ENCODE assay signal across 16 cellular contexts in the genomic region with DNA sequence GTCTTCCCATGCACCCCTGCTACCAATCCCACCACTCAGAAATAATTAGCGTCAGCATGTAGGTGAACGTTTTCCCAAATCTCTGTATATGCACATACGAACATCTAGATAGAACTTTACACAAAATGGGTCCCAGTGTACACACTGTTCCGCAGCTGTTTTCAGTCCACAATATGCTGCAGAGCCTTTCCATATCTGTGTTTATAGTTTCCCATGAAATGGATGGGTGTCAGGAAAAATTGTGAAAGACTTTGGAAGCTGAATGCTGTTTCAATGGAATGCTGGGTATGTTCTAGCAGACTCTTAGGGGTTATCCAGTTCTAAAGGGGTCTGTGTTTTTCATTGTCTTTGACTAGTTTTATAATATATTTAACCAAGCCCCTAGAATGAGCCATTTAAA. TPM values are rescaled to one million over a fixed set of nuclear protein-coding genes. Genes with fewer than 3 reads are reported as not detected.
DNase-seq lines count a peak whose midpoint lies in the region; ATAC-seq, FAIRE-seq and TF ChIP-seq lines count a peak whose summit lies in the region.
"Had no signal": no experiment of that assay in that cellular context is flagged by ENCODE, and none has a peak within 500 bp of the region (broad histone marks: within the 10 kb centered on the region; RNA-seq: fewer than 3 reads in every experiment).

No MANE protein-coding gene starts in this region.

- FAIRE-seq in HepG2 (lab: Jason Lieb, UNC): no peak
- no peak for FAIRE-seq in small intestine (lab: Jason Lieb, UNC)
- FAIRE-seq: GM18507 had no signal

- CTCF ChIA-PET in HepG2 (lab: Yijun Ruan, JAX; ENCODE audit: low intra/inter-chr PET ratio, low total read pairs): no interaction called here

- DNase-seq in EH (ENCODE audit: low read depth): peak; percentile 70
- DNase-seq in esophagus muscularis mucosa (ENCODE audit: extremely low spot score): no peak
- peak; percentile 38 for DNase-seq in HepG2 (ENCODE audit: low spot score)
- DNase-seq in stomach: no peak
- DNase-seq in small intestine: no peak
- DNase-seq: activated gamma-delta T cell, COR-L47, dorsolateral prefrontal cortex, NCI-H1930, NCI-H524 treated with DMSO at 0.1 percent for 48 hours had no signal

- no peak for TF ChIP-seq RAD21 in HepG2 (CRISPR knock-in tag; IDR thresholded peaks at IDR 0.05)

- H3K79me2 ChIP-seq in HepG2 (ENCODE audit: insufficient read depth, low read length): peaks cover 27% of the 10 kb centered on the region

- H3K27ac ChIP-seq in esophagus muscularis mucosa (replicated peaks in 1 of 4): peak overlapping the region; percentile 69 to 77 (median 76)
- no peak overlapping the region for H3K27ac ChIP-seq in HepG2 (ENCODE audit: extremely low read length, insufficient read depth, low read length)
- peak overlapping the region; percentile 50 to 91 (median 83) for H3K27ac ChIP-seq in stomach
- peak overlapping the region in 1 of 2 donors; percentile 22 for H3K27ac ChIP-seq in small intestine (ENCODE audit: low read depth in 1 of 2, low read length in 1 of 2)
- H3K27ac ChIP-seq: dorsolateral prefrontal cortex, VCaP had no signal

- H4K20me1 ChIP-seq in HepG2 (ENCODE audit: insufficient read depth, low read length): no peaks in the 10 kb centered on the region

- BruUV-seq in HepG2 (replicated peaks; lab: Mats Ljungman, UMichigan): no TSS peak

- no peak overlapping the region for H2AFZ ChIP-seq in HepG2 (ENCODE audit: low read length)

- ATAC-seq in HepG2 (no peak), GM18907 (IDR thresholded peaks at IDR 0.05; ENCODE audit: unreplicated experiment) (no peak), GM18498 (IDR thresholded peaks at IDR 0.05; ENCODE audit: unreplicated experiment) (no peak), HG03108 (IDR thresholded peaks at IDR 0.05; ENCODE audit: unreplicated experiment) (no peak)
- ATAC-seq: GM23338 had no signal

- H3K9me3 ChIP-seq in esophagus muscularis mucosa (no peaks in the 10 kb centered on the region), HepG2 (ENCODE audit: low read length) (no peaks in the 10 kb centered on the region), stomach (no peaks in the 10 kb centered on the region), small intestine (ENCODE audit: control insufficient read depth, low read depth) (no peaks in the 10 kb centered on the region)

- TF ChIP-seq EP300 in esophagus muscularis mucosa (IDR thresholded peaks at IDR 0.05): no peak
- TF ChIP-seq EP300 in HepG2 (IDR thresholded peaks at IDR 0.05; ENCODE audit: low read depth in 2 of 2, low read length in 2 of 2): no peak
- TF ChIP-seq EP300 in HepG2 (CRISPR knock-in tag; IDR thresholded peaks at IDR 0.05; ENCODE audit: borderline replicate concordance): no peak
- TF ChIP-seq EP300 in stomach (IDR thresholded peaks at IDR 0.05): no peak

- intact Hi-C loops in esophagus muscularis mucosa (cut with DNase I) (no loop called here), HepG2 (cut with micrococcal nuclease; ENCODE audit: unreplicated experiment) (no loop called here), stomach (cut with DNase I; ENCODE audit: low total_unique reads) (no loop called here)

- TF ChIP-seq CTCF in esophagus muscularis mucosa (IDR thresholded peaks at IDR 0.05): no peak
- no peak for TF ChIP-seq CTCF in HepG2 (CRISPR knock-in tag; IDR thresholded peaks at IDR 0.05)
- no peak for TF ChIP-seq CTCF in stomach (IDR thresholded peaks at IDR 0.05)

- WGBS in esophagus muscularis mucosa: 78% methylated on average over 4 of the region's 4 CpGs
- WGBS in HepG2 (ENCODE audit: low lambda C conversion rate): 88% methylated on average over 4 of the region's 4 CpGs
- 59 to 78% (median 66%) methylated on average over 4 of the region's 4 CpGs for WGBS in stomach, 5 donors
- WGBS in small intestine, 3 donors: 65 to 97% (median 94%) methylated on average over 4 of the region's 4 CpGs

- H3K4me3 ChIP-seq in esophagus muscularis mucosa (no peak overlapping the region), HepG2 (replicated peaks in 1 of 3; ENCODE audit: insufficient read depth in 1 of 3, low read depth in 2 of 3, low read length in 3 of 3) (no peak overlapping the region), stomach (no peak overlapping the region), small intestine (ENCODE audit: low read depth in 1 of 2, low read length in 2 of 2) (no peak overlapping the region)
- H3K4me3 ChIP-seq: dorsolateral prefrontal cortex, GM23338 had no signal

- TF ChIP-seq POLR2A in esophagus muscularis mucosa (IDR thresholded peaks at IDR 0.05; ENCODE audit: low read depth): no peak
- TF ChIP-seq POLR2A in HepG2 (IDR thresholded peaks at IDR 0.05; ENCODE audit: insufficient read depth in 1 of 2, low read depth in 2 of 2, low read length in 2 of 2): no peak
- no peak for TF ChIP-seq POLR2A in stomach (IDR thresholded peaks at IDR 0.05)

- POLR2A ChIA-PET in HepG2 (lab: Yijun Ruan, JAX): interaction anchor here (1.7 to 3.3 kb wide), 3 partner anchors 13 to 50 kb away, joined by 4 to 44 read pairs (median 22); a partner anchor contains a TSS

- H3K4me1 ChIP-seq in esophagus muscularis mucosa (peaks cover 70 to 100% (median 90%) of the 10 kb centered on the region in 4 donors), HepG2 (ENCODE audit: insufficient read depth, low read length) (peaks cover 60% of the 10 kb centered on the region), stomach (peaks cover 52 to 81% (median 70%) of the 10 kb centered on the region in 4 donors), small intestine (ENCODE audit: control insufficient read depth in 2 of 2, insufficient read depth in 1 of 2, low read depth in 1 of 2, low read length in 1 of 2) (peaks cover 6 to 23% of the 10 kb centered on the region in 2 donors)

- in situ Hi-C loops in HepG2 (cut with HindIII; ENCODE audit: extremely low pct_ligation_motif_present, low pct_unique_long_range_greater_than_20kb): no loop called here

- H3K9ac ChIP-seq in HepG2 (ENCODE audit: insufficient read depth, low read depth, low read length): no peak overlapping the region

- H3K4me2 ChIP-seq in HepG2 (ENCODE audit: low read depth, low read length): no peak overlapping the region
- H3K4me2 ChIP-seq: GM23338 had no signal

- no peaks in the 10 kb centered on the region for H3K27me3 ChIP-seq in esophagus muscularis mucosa
- no peaks in the 10 kb centered on the region for H3K27me3 ChIP-seq in HepG2 (ENCODE audit: control insufficient read depth in 1 of 2, insufficient read depth in 2 of 2, low read length in 2 of 2)
- H3K27me3 ChIP-seq in stomach: no peaks in the 10 kb centered on the region
- H3K27me3 ChIP-seq in small intestine (ENCODE audit: control insufficient read depth in 2 of 2, insufficient read depth in 2 of 2, low read length in 2 of 2): no peaks in the 10 kb centered on the region
- H3K27me3 ChIP-seq: dorsolateral prefrontal cortex had no signal

- H3K36me3 ChIP-seq in esophagus muscularis mucosa: no peaks in the 10 kb centered on the region
- H3K36me3 ChIP-seq in HepG2 (replicated peaks in 1 of 2; ENCODE audit: control insufficient read depth in 1 of 2, insufficient read depth in 2 of 2, low read length in 2 of 2): no peaks in the 10 kb centered on the region
- H3K36me3 ChIP-seq in stomach: no peaks in the 10 kb centered on the region
- no peaks in the 10 kb centered on the region for H3K36me3 ChIP-seq in small intestine (ENCODE audit: control insufficient read depth in 2 of 2, insufficient read depth in 2 of 2, low read length in 2 of 2)

RNA-seq across cellular contexts. Expression of a gene that starts 13.8 kb away (rescaled TPM):
- total RNA-seq in esophagus muscularis mucosa: 10 to 100 TPM; 39.6 to 64.4 (median 50.7) TPM
- total RNA-seq in HepG2 (2016; rRNA removed; fragmentation: Illumina TruSeq; extraction: Trizol): 12.6 and 12.8 TPM in 2 replicates
- total RNA-seq in HepG2 (2016; cell fraction: cytosol; rRNA removed; fragmentation: Illumina TruSeq; extraction: Trizol; ENCODE audit: low read depth): 6.3 and 7.7 TPM in 2 replicates
- total RNA-seq in HepG2 (2016; cell fraction: insoluble cytoplasmic fraction; rRNA removed; fragmentation: Illumina TruSeq; extraction: Trizol): 11.4 and 13.0 TPM in 2 replicates
- 18.1 and 19.4 TPM in 2 replicates for total RNA-seq in HepG2 (2016; cell fraction: membrane; rRNA removed; fragmentation: Illumina TruSeq; extraction: Trizol)
- 6.4 and 8.1 TPM in 2 replicates for total RNA-seq in HepG2 (2016; cell fraction: nucleus; rRNA removed; fragmentation: Illumina TruSeq; extraction: Trizol)
- 10.4 and 11.5 TPM in 2 replicates for polyA plus RNA-seq in HepG2 (2011; rRNA removed)
- polyA plus RNA-seq in HepG2 (2011; cell fraction: cytosol; rRNA removed): 10.0 and 11.4 TPM in 2 replicates
- polyA plus RNA-seq in HepG2 (2011; cell fraction: nucleus; rRNA removed): 11.8 and 12.9 TPM in 2 replicates
- polyA plus RNA-seq in HepG2 (2012): 10.9 and 14.3 TPM in 2 replicates
- 7.6 and 7.7 TPM in 2 replicates for polyA plus RNA-seq in HepG2 (2016; cell fraction: cytosol; fragmentation: Illumina TruSeq; extraction: Trizol; ENCODE audit: low read depth)
- 14.0 and 15.2 TPM in 2 replicates for polyA plus RNA-seq in HepG2 (2016; cell fraction: insoluble cytoplasmic fraction; fragmentation: Illumina TruSeq; extraction: Trizol; ENCODE audit: low read depth)
- polyA plus RNA-seq in HepG2 (2016; cell fraction: membrane; fragmentation: Illumina TruSeq; extraction: Trizol; ENCODE audit: low read depth): 16.0 and 16.9 TPM in 2 replicates
- 15.4 and 17.0 TPM in 2 replicates for polyA plus RNA-seq in HepG2 (2016; cell fraction: nucleus; fragmentation: Illumina TruSeq; extraction: Trizol; ENCODE audit: insufficient read depth, low read depth)
- polyA minus RNA-seq in HepG2 (2011; rRNA and poly(A)+ RNA removed; ENCODE audit: low replicate concordance): 5.5 and 9.4 TPM in 2 replicates
- polyA minus RNA-seq in HepG2 (2011; cell fraction: cytosol; rRNA and poly(A)+ RNA removed): 5.5 and 8.2 TPM in 2 replicates
- polyA minus RNA-seq in HepG2 (2011; cell fraction: nucleus; rRNA and poly(A)+ RNA removed): 5.2 and 6.5 TPM in 2 replicates
- total RNA-seq in stomach: 10 to 100 TPM; 18.1 to 56.2 (median 31.9) TPM
- 10 to 100 TPM; 10.9 to 95.9 (median 61.0) TPM for polyA plus RNA-seq in stomach
- 10 to 100 TPM; 24.4 to 50.5 (median 27.7) TPM for polyA plus RNA-seq in small intestine

RNA-seq across cellular contexts. Expression of a gene that starts 42.6 kb away (rescaled TPM):
- 100 to 1,000 TPM; 128 to 195 (median 171) TPM for total RNA-seq in esophagus muscularis mucosa
- 407 and 643 TPM in 2 replicates for total RNA-seq in HepG2 (2016; rRNA removed; fragmentation: Illumina TruSeq; extraction: Trizol)
- total RNA-seq in HepG2 (2016; cell fraction: cytosol; rRNA removed; fragmentation: Illumina TruSeq; extraction: Trizol; ENCODE audit: low read depth): 38.1 and 38.2 TPM in 2 replicates
- total RNA-seq in HepG2 (2016; cell fraction: insoluble cytoplasmic fraction; rRNA removed; fragmentation: Illumina TruSeq; extraction: Trizol): 410 and 682 TPM in 2 replicates
- 107 and 113 TPM in 2 replicates for total RNA-seq in HepG2 (2016; cell fraction: membrane; rRNA removed; fragmentation: Illumina TruSeq; extraction: Trizol)
- total RNA-seq in HepG2 (2016; cell fraction: nucleus; rRNA removed; fragmentation: Illumina TruSeq; extraction: Trizol): 156 and 165 TPM in 2 replicates
- polyA plus RNA-seq in HepG2 (2011; rRNA removed): 422 and 565 TPM in 2 replicates
- polyA plus RNA-seq in HepG2 (2011; cell fraction: cytosol; rRNA removed): 232 and 280 TPM in 2 replicates
- polyA plus RNA-seq in HepG2 (2011; cell fraction: nucleus; rRNA removed): 67.2 and 84.0 TPM in 2 replicates
- polyA plus RNA-seq in HepG2 (2012): 200 and 294 TPM in 2 replicates
- polyA plus RNA-seq in HepG2 (2016; cell fraction: cytosol; fragmentation: Illumina TruSeq; extraction: Trizol; ENCODE audit: low read depth): 38.1 and 38.3 TPM in 2 replicates
- 634 and 704 TPM in 2 replicates for polyA plus RNA-seq in HepG2 (2016; cell fraction: insoluble cytoplasmic fraction; fragmentation: Illumina TruSeq; extraction: Trizol; ENCODE audit: low read depth)
- polyA plus RNA-seq in HepG2 (2016; cell fraction: membrane; fragmentation: Illumina TruSeq; extraction: Trizol; ENCODE audit: low read depth): 89.6 and 90.4 TPM in 2 replicates
- 227 and 242 TPM in 2 replicates for polyA plus RNA-seq in HepG2 (2016; cell fraction: nucleus; fragmentation: Illumina TruSeq; extraction: Trizol; ENCODE audit: insufficient read depth, low read depth)
- polyA minus RNA-seq in HepG2 (2011; rRNA and poly(A)+ RNA removed; ENCODE audit: low replicate concordance): 468 and 479 TPM in 2 replicates
- polyA minus RNA-seq in HepG2 (2011; cell fraction: cytosol; rRNA and poly(A)+ RNA removed): 135 and 138 TPM in 2 replicates
- 69.5 and 85.7 TPM in 2 replicates for polyA minus RNA-seq in HepG2 (2011; cell fraction: nucleus; rRNA and poly(A)+ RNA removed)
- total RNA-seq in stomach: 100 to 1,000 TPM in 2 of 5 donors, 10 to 100 TPM in 3; 11.9 to 163 (median 91.7) TPM
- 100 to 1,000 TPM in 2 of 3 donors, 10 to 100 TPM in 1; 88.9 to 146 (median 144) TPM for polyA plus RNA-seq in stomach
- 100 to 1,000 TPM; 134 to 222 (median 201) TPM for polyA plus RNA-seq in small intestine

RNA-seq across cellular contexts. Expression of a gene that starts 55.7 kb away (rescaled TPM):
- total RNA-seq in esophagus muscularis mucosa (10 to 100 TPM; 14.1 to 39.9 (median 17.8) TPM), HepG2 (2016; rRNA removed; fragmentation: Illumina TruSeq; extraction: Trizol) (47.4 and 64.9 TPM in 2 replicates), stomach (10 to 100 TPM in 4 of 5 donors, 1 to 10 TPM in 1; 2.7 to 72.7 (median 15.8) TPM)
- total RNA-seq in HepG2 (2016; cell fraction: cytosol; rRNA removed; fragmentation: Illumina TruSeq; extraction: Trizol; ENCODE audit: low read depth): 71.2 and 73.7 TPM in 2 replicates
- 55.2 and 66.3 TPM in 2 replicates for total RNA-seq in HepG2 (2016; cell fraction: insoluble cytoplasmic fraction; rRNA removed; fragmentation: Illumina TruSeq; extraction: Trizol)
- total RNA-seq in HepG2 (2016; cell fraction: membrane; rRNA removed; fragmentation: Illumina TruSeq; extraction: Trizol): 75.6 and 82.1 TPM in 2 replicates
- 39.7 and 50.2 TPM in 2 replicates for total RNA-seq in HepG2 (2016; cell fraction: nucleus; rRNA removed; fragmentation: Illumina TruSeq; extraction: Trizol)
- polyA plus RNA-seq in HepG2 (2011; rRNA removed) (44.6 and 47.7 TPM in 2 replicates), stomach (10 to 100 TPM; 32.4 to 50.6 (median 36.8) TPM), small intestine (10 to 100 TPM; 54.3 to 63.7 (median 54.6) TPM)
- 31.1 and 39.7 TPM in 2 replicates for polyA plus RNA-seq in HepG2 (2011; cell fraction: cytosol; rRNA removed)
- polyA plus RNA-seq in HepG2 (2011; cell fraction: nucleus; rRNA removed): 45.5 and 47.7 TPM in 2 replicates
- polyA plus RNA-seq in HepG2 (2012): 32.0 and 35.6 TPM in 2 replicates
- polyA plus RNA-seq in HepG2 (2016; cell fraction: cytosol; fragmentation: Illumina TruSeq; extraction: Trizol; ENCODE audit: low read depth): 63.0 and 72.7 TPM in 2 replicates
- 42.6 and 43.4 TPM in 2 replicates for polyA plus RNA-seq in HepG2 (2016; cell fraction: insoluble cytoplasmic fraction; fragmentation: Illumina TruSeq; extraction: Trizol; ENCODE audit: low read depth)
- polyA plus RNA-seq in HepG2 (2016; cell fraction: membrane; fragmentation: Illumina TruSeq; extraction: Trizol; ENCODE audit: low read depth): 56.9 and 60.5 TPM in 2 replicates
- polyA plus RNA-seq in HepG2 (2016; cell fraction: nucleus; fragmentation: Illumina TruSeq; extraction: Trizol; ENCODE audit: insufficient read depth, low read depth): 62.6 and 72.4 TPM in 2 replicates
- polyA minus RNA-seq in HepG2 (2011; rRNA and poly(A)+ RNA removed; ENCODE audit: low replicate concordance): 25.6 and 27.5 TPM in 2 replicates
- 19.2 and 19.8 TPM in 2 replicates for polyA minus RNA-seq in HepG2 (2011; cell fraction: cytosol; rRNA and poly(A)+ RNA removed)
- polyA minus RNA-seq in HepG2 (2011; cell fraction: nucleus; rRNA and poly(A)+ RNA removed): 21.6 and 26.9 TPM in 2 replicates

Comparison
In these comparisons a context has a peak if more than half of its experiments do, and no peak if none do; other contexts are left out.
1. DNase-seq: peak in EH (single experiment) and HepG2 (single experiment); none in esophagus muscularis mucosa (single experiment), stomach (single experiment) and small intestine (single experiment).